ENCODE assay signal across 17 cellular contexts in the genomic region with DNA sequence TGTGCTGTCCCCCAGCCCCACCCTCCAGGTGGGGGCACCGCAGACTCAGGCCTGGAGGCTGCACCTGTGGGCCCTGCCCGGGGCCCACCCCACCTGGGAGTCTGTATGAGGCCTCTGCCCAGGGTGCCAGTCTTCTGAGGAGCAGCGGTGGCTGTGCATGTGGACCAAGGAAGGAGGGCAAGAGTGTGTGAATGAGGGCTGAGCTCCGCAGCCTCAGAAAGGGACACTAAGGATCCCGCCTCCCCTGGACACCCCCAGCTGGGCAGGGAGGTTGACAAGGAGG. TPM values are rescaled to one million over a fixed set of nuclear protein-coding genes. Genes with fewer than 3 reads are reported as not detected.
A peak's percentile ranks its signal among the peaks of the same experiment; 100 is the strongest.
DNase-seq lines count a peak whose midpoint lies in the region; ATAC-seq, FAIRE-seq and TF ChIP-seq lines count a peak whose summit lies in the region.
"Had no signal": no experiment of that assay in that cellular context is flagged by ENCODE, and none has a peak within 500 bp of the region (broad histone marks: within the 10 kb centered on the region; RNA-seq: fewer than 3 reads in every experiment).

No MANE protein-coding gene starts in this region.

- peaks cover 42% of the 10 kb centered on the region for H4K20me1 ChIP-seq in Loucy (ENCODE audit: insufficient read depth, low read length, poor library complexity, severe bottlenecking)
- peaks cover 2% of the 10 kb centered on the region; the same call in 1 of the 2 replicates for H4K20me1 ChIP-seq in GM12878 (ENCODE audit: control insufficient read depth, insufficient read depth)

- H3K79me1 ChIP-seq in neuronal stem cell (ENCODE audit: low read depth, low read length): no peaks in the 10 kb centered on the region

- H2AK5ac ChIP-seq in neuronal stem cell (ENCODE audit: low read depth, low read length): peak overlapping the region; percentile 78

- no peak overlapping the region for H3K14ac ChIP-seq in neuronal stem cell (ENCODE audit: low read length)

- FAIRE-seq in GM12878 (lab: Jason Lieb, UNC): no peak
- FAIRE-seq: G401.6 had no signal

- peaks cover 3% of the 10 kb centered on the region for H3K9me3 Mint-ChIP-seq in CD4-positive, alpha-beta T cell
- H3K9me3 Mint-ChIP-seq: nephron had no signal

- peaks cover 81% of the 10 kb centered on the region for H3K36me3 Mint-ChIP-seq in CD4-positive, alpha-beta T cell (ENCODE audit: low read depth)

- no peak overlapping the region for H4K91ac ChIP-seq in neuronal stem cell (ENCODE audit: low read depth, low read length, poor library complexity)

- TF ChIP-seq CTCF in CD4-positive, alpha-beta T cell (IDR thresholded peaks at IDR 0.05): no peak
- TF ChIP-seq CTCF in Loucy (conservative IDR thresholded peaks at IDR 0.05; ENCODE audit: low read length) (no peak), GM12878 (IDR thresholded peaks at IDR 0.05 in 2 of 3, conservative IDR thresholded peaks at IDR 0.05 in 1 of 3; ENCODE audit: control insufficient read depth in 2 of 3, extremely low read depth in 1 of 3, insufficient read depth in 1 of 3, low read depth in 3 of 3, low read length in 3 of 3) (no peak)

- peak overlapping the region; percentile 95 for H3K27ac ChIP-seq in CD4-positive, alpha-beta T cell (ENCODE audit: low read depth, low read length)
- no peak overlapping the region for H3K27ac ChIP-seq in GM12878 (ENCODE audit: control insufficient read depth, insufficient read depth)
- H3K27ac ChIP-seq in neuronal stem cell (replicated peaks; ENCODE audit: low read length): no peak overlapping the region
- H3K27ac ChIP-seq: cardiac muscle cell, WERI-Rb-1 had no signal

- H3K4me1 ChIP-seq in Loucy (ENCODE audit: insufficient read depth, low read length, poor library complexity, severe bottlenecking) (peaks cover 70% of the 10 kb centered on the region), GM12878 (ENCODE audit: control insufficient read depth, insufficient read depth, low read length) (peaks cover 32% of the 10 kb centered on the region), neuronal stem cell (ENCODE audit: control insufficient read depth in 2 of 2, insufficient read depth in 1 of 2, low read depth in 1 of 2, low read length in 2 of 2) (peaks cover 24 to 33% of the 10 kb centered on the region in 2 donors), HAP-1 (peaks cover 8% of the 10 kb centered on the region)

- H3K4me3 ChIP-seq in Loucy (ENCODE audit: low read length, poor library complexity, severe bottlenecking) (peak overlapping the region; percentile 83), GM12878 (peak overlapping the region; percentile 72; the same call in 1 of the 2 replicates), neuronal stem cell (ENCODE audit: low read length in 2 of 2) (no peak overlapping the region), HAP-1 (no peak overlapping the region)
- H3K4me3 ChIP-seq: cardiac muscle cell had no signal

- RAD21 ChIA-PET in GM12878 (lab: Charles Lee; ENCODE audit: unreplicated experiment): interaction anchor here (1.1 to 2.0 kb wide), 2 partner anchors 36 to 142 kb away, joined by 3 to 6 read pairs; no protein-coding TSS in a partner anchor

- no peaks in the 10 kb centered on the region for H3K9me2 ChIP-seq in Loucy (replicated peaks; ENCODE audit: low read depth, low read length)
- H3K9me2 ChIP-seq: SK-N-SH had no signal

- no peak overlapping the region for H2BK5ac ChIP-seq in neuronal stem cell (ENCODE audit: low read length)

- TF ChIP-seq EP300 in GM12878 (IDR thresholded peaks at IDR 0.05; ENCODE audit: borderline replicate concordance in 1 of 2, control insufficient read depth in 1 of 2, low read depth in 2 of 2, low read length in 2 of 2): no peak

- DNase-seq in CD4-positive, alpha-beta T cell: peak in 1 of 10 experiments; percentile 43
- DNase-seq in GM12878 (ENCODE audit: low read depth, low spot score): no peak
- DNase-seq in neuronal stem cell (ENCODE audit: low spot score): no peak
- no peak for DNase-seq in HAP-1 (ENCODE audit: low spot score in 2 of 2)
- no peak for DNase-seq in CD1c-positive myeloid dendritic cell (ENCODE audit: extremely low spot score)
- no peak for DNase-seq in activated CD4-positive, CD25-positive, alpha-beta regulatory T cell (lab: John Stamatoyannopoulos, UW)
- DNase-seq: heart left ventricle, kidney glomerular epithelial cell, MV-4-11, NCI-H2171, SK-N-SH, WERI-Rb-1 had no signal

- TF ChIP-seq RAD21 in GM12878 (IDR thresholded peaks at IDR 0.05; ENCODE audit: insufficient read depth, low read depth, low read length): no peak

- H3K79me2 ChIP-seq in Loucy (ENCODE audit: insufficient read depth, low read length) (peaks cover 82% of the 10 kb centered on the region), GM12878 (ENCODE audit: control insufficient read depth, insufficient read depth, low read length) (peaks cover 29% of the 10 kb centered on the region)

- no peak overlapping the region for H3K4ac ChIP-seq in neuronal stem cell (ENCODE audit: low read length)

- no peak for ATAC-seq in CD4-positive, alpha-beta T cell (ENCODE audit: poor library complexity)
- ATAC-seq in GM12878 (no peak), HG02642 (IDR thresholded peaks at IDR 0.05; ENCODE audit: poor library complexity, unreplicated experiment) (no peak)
- ATAC-seq: heart left ventricle had no signal

- no peak for TF ChIP-seq POLR2A in GM12878 (IDR thresholded peaks at IDR 0.05; ENCODE audit: low read depth, low read length)

- H3K36me3 ChIP-seq in Loucy (ENCODE audit: insufficient read depth, low read length) (no peaks in the 10 kb centered on the region), GM12878 (ENCODE audit: control insufficient read depth in 2 of 2, insufficient read depth in 2 of 2, low read length in 1 of 2) (no peaks in the 10 kb centered on the region; a peak in 1 of 4 replicates), neuronal stem cell (replicated peaks in 1 of 2; ENCODE audit: control insufficient read depth in 2 of 2, insufficient read depth in 2 of 2, low read length in 2 of 2) (no peaks in the 10 kb centered on the region), HAP-1 (replicated peaks) (no peaks in the 10 kb centered on the region)
- H3K36me3 ChIP-seq: cardiac muscle cell, heart left ventricle, WERI-Rb-1 had no signal

- H3K4me2 ChIP-seq in Loucy (ENCODE audit: low read depth, low read length, poor library complexity, severe bottlenecking) (peak overlapping the region; percentile 100), GM12878 (ENCODE audit: control insufficient read depth, insufficient read depth) (peak overlapping the region; percentile 100), neuronal stem cell (ENCODE audit: insufficient read depth, low read length, poor library complexity, severe bottlenecking) (no peak overlapping the region)
- H3K4me2 ChIP-seq: SK-N-SH had no signal

- intact Hi-C loops in CD4-positive, alpha-beta T cell (cut with DNase I, micrococcal nuclease): loop anchor here (2.0 to 5.0 kb wide), 2 partner anchors 36 to 96 kb away; no protein-coding TSS in a partner anchor
- intact Hi-C loops in GM12878 (cut with micrococcal nuclease; ENCODE audit: unreplicated experiment): no loop called here

- CTCF ChIA-PET in CD4-positive, alpha-beta T cell (lab: Charles Lee): interaction anchor here (1.4 to 1.9 kb wide), 3 partner anchors 9 to 20 kb away, joined by 5 to 10 read pairs (median 6); no protein-coding TSS in a partner anchor
- CTCF ChIA-PET in GM12878 (lab: Yijun Ruan, JAX): interaction anchor here (1.2 to 1.5 kb wide), 3 partner anchors 21 to 37 kb away, joined by 3 to 5 read pairs (median 3); no protein-coding TSS in a partner anchor

- H2AFZ ChIP-seq in Loucy (ENCODE audit: low read length) (no peak overlapping the region), GM12878 (ENCODE audit: control insufficient read depth, low read depth, low read length) (no peak overlapping the region), neuronal stem cell (ENCODE audit: low read length) (no peak overlapping the region)

- no peaks in the 10 kb centered on the region for H3K27me3 ChIP-seq in CD4-positive, alpha-beta T cell (ENCODE audit: control insufficient read depth, insufficient read depth, low read length)
- H3K27me3 ChIP-seq in Loucy (ENCODE audit: insufficient read depth, low read length, poor library complexity, severe bottlenecking) (no peaks in the 10 kb centered on the region), GM12878 (replicated peaks in 1 of 2; ENCODE audit: control insufficient read depth in 2 of 2, insufficient read depth in 2 of 2, low read length in 1 of 2) (no peaks in the 10 kb centered on the region), neuronal stem cell (ENCODE audit: control insufficient read depth in 3 of 3, insufficient read depth in 3 of 3, low read depth in 1 of 3, low read length in 3 of 3) (no peaks in the 10 kb centered on the region), HAP-1 (ENCODE audit: low read depth) (no peaks in the 10 kb centered on the region)

- no peak overlapping the region for H4K8ac ChIP-seq in neuronal stem cell (ENCODE audit: low read depth, low read length)

- no peak overlapping the region for H2BK12ac ChIP-seq in neuronal stem cell (ENCODE audit: low read length)

- SMC1A ChIA-PET in GM12878 (lab: Charles Lee; ENCODE audit: uncharacterized antibody, unreplicated experiment): interaction anchor here (1.0 kb wide), 1 partner anchor 14 kb away, joined by 4 read pairs; no protein-coding TSS in a partner anchor

- H3F3A ChIP-seq in Loucy (ENCODE audit: low read depth): no peaks in the 10 kb centered on the region

- no peaks in the 10 kb centered on the region for H3K9me3 ChIP-seq in CD4-positive, alpha-beta T cell (ENCODE audit: control insufficient read depth, low read length)
- H3K9me3 ChIP-seq in Loucy (ENCODE audit: insufficient read depth, low read depth, low read length) (no peaks in the 10 kb centered on the region), GM12878 (replicated peaks; ENCODE audit: control insufficient read depth, insufficient read depth, low read length) (peaks cover 2% of the 10 kb centered on the region; the same call in 1 of the 3 replicates), neuronal stem cell (replicated peaks in 1 of 2; ENCODE audit: control insufficient read depth in 2 of 2, insufficient read depth in 1 of 2, low read depth in 1 of 2, low read length in 2 of 2) (peaks cover 0 to 2% of the 10 kb centered on the region in 2 donors), HAP-1 (no peaks in the 10 kb centered on the region)
- H3K9me3 ChIP-seq: SK-N-SH had no signal

- POLR2A ChIA-PET in CD4-positive, alpha-beta T cell (lab: Charles Lee): interaction anchor here (0.9 to 6.7 kb wide), 14 partner anchors 9 to 296 kb away, joined by 3 to 161 read pairs (median 18); a partner anchor contains a TSS
- POLR2A ChIA-PET in GM12878 (lab: Charles Lee): interaction anchor here (1.2 to 1.4 kb wide), 2 partner anchors 20 to 98 kb away, joined by 3 to 4 read pairs; no protein-coding TSS in a partner anchor

- H2BK120ac ChIP-seq in neuronal stem cell (ENCODE audit: low read depth, low read length): no peak overlapping the region

- peak overlapping the region; percentile 15 for H3K18ac ChIP-seq in neuronal stem cell (ENCODE audit: low read length)

- peak overlapping the region; percentile 1 for H2BK15ac ChIP-seq in neuronal stem cell (ENCODE audit: low read length)

- WGBS in GM12878 (ENCODE audit: insufficient coverage, insufficient replicate concordance, low lambda C conversion rate, missing lambda C conversion rate): 100% methylated on average over 5 of the region's 5 CpGs
- WGBS in neuronal stem cell (ENCODE audit: extremely low coverage in 2 of 2, insufficient read length in 2 of 2, insufficient replicate concordance in 1 of 2), 2 donors: no CpG with 5 or more reads among the region's 5 CpGs

- peaks cover 78% of the 10 kb centered on the region for H3K4me1 Mint-ChIP-seq in CD4-positive, alpha-beta T cell (ENCODE audit: low read depth)

- BruUV-seq in GM12878 (replicated peaks; lab: Mats Ljungman, UMichigan): no TSS peak

- peak overlapping the region; percentile 94 for H3K4me3 Mint-ChIP-seq in CD4-positive, alpha-beta T cell
- H3K4me3 Mint-ChIP-seq: nephron had no signal

- H3K27me3 Mint-ChIP-seq in CD4-positive, alpha-beta T cell: no peaks in the 10 kb centered on the region

- H3K9ac ChIP-seq in Loucy (ENCODE audit: low read depth, low read length, poor library complexity, severe bottlenecking) (peak overlapping the region; percentile 97), GM12878 (ENCODE audit: control insufficient read depth, insufficient read depth, low read length) (no peak overlapping the region; the same call in 1 of the 2 replicates), neuronal stem cell (ENCODE audit: low read depth, low read length, poor library complexity) (no peak overlapping the region)
- H3K9ac ChIP-seq: SK-N-SH had no signal

- H3K23ac ChIP-seq in neuronal stem cell (ENCODE audit: low read depth, low read length, poor library complexity): no peak overlapping the region

- H3K27ac Mint-ChIP-seq in CD4-positive, alpha-beta T cell: peak overlapping the region; percentile 99
- H3K27ac Mint-ChIP-seq: nephron had no signal

- in situ Hi-C loops in GM12878 (cut with MboI): no loop called here
- in situ Hi-C loops in HAP-1 (cut with MboI; ENCODE audit: low sequenced_read_pairs): no loop called here

RNA-seq across cellular contexts. Expression of a gene that starts 19.1 kb away (rescaled TPM):
- 10 to 100 TPM; 91.0 to 95.7 TPM for total RNA-seq in CD4-positive, alpha-beta T cell
- total RNA-seq in GM12878 (2013; cell fraction: nucleolus; rRNA removed): 34.8 and 36.0 TPM in 2 replicates
- total RNA-seq in GM12878 (2014; rRNA removed) (12.4 and 13.5 TPM in 2 replicates), GM12878 (2014; rRNA removed; fragmentation: Illumina TruSeq; extraction: Trizol) (6.6 and 6.9 TPM in 2 replicates), GM12878 (2021) (13.2 and 14.4 TPM in 2 replicates)
- polyA plus RNA-seq in GM12878 (2011; ENCODE audit: low read depth): 5.3 TPM
- polyA plus RNA-seq in GM12878 (2011; rRNA removed) (9.0 and 18.1 TPM in 2 replicates), GM12878 (2014; fragmentation: Illumina TruSeq; extraction: Trizol) (2.9 and 6.3 TPM in 2 replicates), GM12878 (2014; fragmentation: Nextera tagmentation; extraction: Ambion mirVana) (1 to 10 TPM in 1 of 2 experiments, under 1 TPM in 1; 0.26 to 1.2 TPM), GM12878 (2014; rRNA removed) (13.2 and 14.0 TPM in 2 replicates), GM12878 (2016; fragmentation: Nextera tagmentation; extraction: Ambion mirVana) (10 to 100 TPM; 12.4 to 12.8 TPM)
- 22.6 and 28.7 TPM in 2 replicates for polyA plus RNA-seq in GM12878 (2011; cell fraction: cytosol; rRNA removed)
- 57.1 and 62.8 TPM in 2 replicates for polyA plus RNA-seq in GM12878 (2011; cell fraction: nucleus; rRNA removed)
- 12.7 and 15.4 TPM in 2 replicates for polyA plus RNA-seq in GM12878 (2012)
- polyA minus RNA-seq in GM12878 (2011; rRNA and poly(A)+ RNA removed): 14.0 and 32.9 TPM in 2 replicates
- 10.2 and 12.8 TPM in 2 replicates for polyA minus RNA-seq in GM12878 (2011; cell fraction: cytosol; rRNA and poly(A)+ RNA removed)
- polyA minus RNA-seq in GM12878 (2011; cell fraction: nucleus; rRNA and poly(A)+ RNA removed): 15.8 and 24.4 TPM in 2 replicates
- polyA plus RNA-seq in neuronal stem cell (2013, experiment 1 of 2): 0.47 TPM
- polyA plus RNA-seq in neuronal stem cell (2013, experiment 2 of 2): 0.44 TPM
- polyA plus RNA-seq: cardiac muscle cell, SK-N-SH had no signal

Comparison
In these comparisons a context has a peak if more than half of its experiments do, and no peak if none do; other contexts are left out.
1. H3K4me3 ChIP-seq: peak in Loucy (single experiment) and GM12878 (single experiment); none in neuronal stem cell (0 of 2) and HAP-1 (single experiment).